Comparison of ENCODE assay signal across 24 cellular contexts in the genomic region with DNA sequence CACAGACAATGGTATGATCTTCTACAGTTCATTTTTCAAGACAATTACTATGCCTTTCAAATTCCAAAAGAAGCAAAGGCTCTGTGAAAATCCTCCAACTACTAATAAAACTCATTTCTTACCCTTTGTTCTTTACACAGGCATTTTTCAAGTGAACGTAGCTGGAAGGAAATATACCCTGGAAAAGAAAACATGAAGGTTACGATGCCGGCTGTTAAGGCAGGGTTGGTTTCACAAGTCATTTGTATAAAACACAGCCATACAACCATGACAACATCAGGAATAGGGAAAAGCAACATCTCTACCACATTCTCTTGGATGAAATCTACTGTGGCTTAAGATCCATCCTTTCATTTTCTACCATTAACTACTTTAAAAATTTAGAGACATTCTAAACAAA.
"Had no signal": no experiment of that assay in that cellular context is flagged by ENCODE, and none has a peak within 500 bp of the region (broad histone marks: within the 10 kb centered on the region; RNA-seq: fewer than 3 reads in every experiment).

No MANE protein-coding gene starts in this region.

- DNase-seq: activated CD4-positive, alpha-beta T cell treated with anti-CD3 and anti-CD28 coated beads, Interleukin-2, amount 10 ng/mL, durations not matched to agents 7 days and 5 days; activated CD4-positive, CD25-positive, alpha-beta regulatory T cell treated with anti-CD3 and anti-CD28 coated beads, Interleukin-2, amount 50 U/mL, for 72 hours; activated CD8-positive, alpha-beta T cell treated with anti-CD3 and anti-CD28 coated beads for 36 hours; activated gamma-delta T cell treated with Interleukin-2 at 50 U/mL for 16 hours; activated naive CD4-positive, alpha-beta T cell treated with anti-CD3 and anti-CD28 coated beads, Interleukin-2, amount 50 U/mL, for 16 hours; activated T-cell treated with anti-CD3 and anti-CD28 coated beads, Interleukin-2, amount 50 U/mL, for 4 hours; amniotic stem cell; effector memory CD8-positive, alpha-beta T cell; islet precursor cell; left cardiac atrium; mesendoderm; mucosa of descending colon; ovary; retina; sigmoid colon; small intestine; stimulated activated CD4-positive, alpha-beta T cell treated with anti-CD3 and anti-CD28 coated beads, Interleukin-1b, Interleukin-23, amount 100 ng/mL, for 48 hours; stimulated activated naive B cell treated with anti-CD40 and anti-IgM and Interleukin-4, amounts not matched to agents 10 μg/mL and 1 μg/mL and 100 μg/mL, for 72 hours; T-helper 2 cell had no signal

- H3K27ac Mint-ChIP-seq: activated CD4-positive, alpha-beta T cell treated with anti-CD3 and anti-CD28 coated beads, Interleukin-2, amount 10 ng/mL, durations not matched to agents 7 days and 5 days; activated CD8-positive, alpha-beta T cell treated with anti-CD3 and anti-CD28 coated beads for 36 hours; activated T-helper 17 cell treated with anti-CD3 and anti-CD28 coated beads, Interleukin-2, amount 50 U/mL, for 72 hours; effector memory CD8-positive, alpha-beta T cell; nephron; progenitor cell of endocrine pancreas; stimulated activated naive B cell treated with anti-CD40 and anti-IgM and Interleukin-4, amounts not matched to agents 10 μg/mL and 1 μg/mL and 100 μg/mL, for 72 hours had no signal

- H3K4me3 Mint-ChIP-seq: activated CD4-positive, alpha-beta T cell treated with anti-CD3 and anti-CD28 coated beads, Interleukin-2, amount 10 ng/mL, durations not matched to agents 7 days and 5 days; activated CD8-positive, alpha-beta T cell treated with anti-CD3 and anti-CD28 coated beads for 36 hours; activated T-cell treated with anti-CD3 and anti-CD28 coated beads, Interleukin-2, amount 50 U/mL, for 4 hours; activated T-helper 17 cell treated with anti-CD3 and anti-CD28 coated beads, Interleukin-2, amount 50 U/mL, for 72 hours; central memory CD8-positive, alpha-beta T cell; effector memory CD8-positive, alpha-beta T cell; nephron; stimulated activated naive B cell treated with anti-CD40 and anti-IgM and Interleukin-4, amounts not matched to agents 10 μg/mL and 1 μg/mL and 100 μg/mL, for 72 hours had no signal

- H3K9me3 Mint-ChIP-seq: activated CD4-positive, alpha-beta T cell treated with anti-CD3 and anti-CD28 coated beads, Interleukin-2, amount 10 ng/mL, durations not matched to agents 7 days and 5 days; activated CD8-positive, alpha-beta T cell treated with anti-CD3 and anti-CD28 coated beads for 36 hours; activated T-cell treated with anti-CD3 and anti-CD28 coated beads, Interleukin-2, amount 50 U/mL, for 4 hours; activated T-helper 17 cell treated with anti-CD3 and anti-CD28 coated beads, Interleukin-2, amount 50 U/mL, for 72 hours; central memory CD8-positive, alpha-beta T cell; effector memory CD8-positive, alpha-beta T cell; nephron; stimulated activated naive B cell treated with anti-CD40 and anti-IgM and Interleukin-4, amounts not matched to agents 10 μg/mL and 1 μg/mL and 100 μg/mL, for 72 hours had no signal

- H3K36me3 Mint-ChIP-seq: stimulated activated naive B cell treated with anti-CD40 and anti-IgM and Interleukin-4, amounts not matched to agents 10 μg/mL and 1 μg/mL and 100 μg/mL, for 72 hours had no signal

- ATAC-seq: activated CD8-positive, alpha-beta T cell treated with anti-CD3 and anti-CD28 coated beads for 36 hours; activated T-cell treated with anti-CD3 and anti-CD28 coated beads, Interleukin-2, amount 50 U/mL, for 4 hours; activated T-helper 17 cell treated with anti-CD3 and anti-CD28 coated beads, Interleukin-2, amount 50 U/mL, for 72 hours; effector memory CD8-positive, alpha-beta T cell; esophagus mucosa; left cardiac atrium; mucosa of descending colon; stimulated activated naive B cell treated with anti-CD40 and anti-IgM and Interleukin-4, amounts not matched to agents 10 μg/mL and 1 μg/mL and 100 μg/mL, for 72 hours had no signal

- H3K27me3 Mint-ChIP-seq: activated CD4-positive, alpha-beta T cell treated with anti-CD3 and anti-CD28 coated beads, Interleukin-2, amount 10 ng/mL, durations not matched to agents 7 days and 5 days; activated CD8-positive, alpha-beta T cell treated with anti-CD3 and anti-CD28 coated beads for 36 hours; central memory CD8-positive, alpha-beta T cell; effector memory CD8-positive, alpha-beta T cell; progenitor cell of endocrine pancreas had no signal

- H3K4me1 Mint-ChIP-seq: activated CD4-positive, alpha-beta T cell treated with anti-CD3 and anti-CD28 coated beads, Interleukin-2, amount 10 ng/mL, durations not matched to agents 7 days and 5 days; activated T-helper 17 cell treated with anti-CD3 and anti-CD28 coated beads, Interleukin-2, amount 50 U/mL, for 72 hours; central memory CD8-positive, alpha-beta T cell; nephron; stimulated activated naive B cell treated with anti-CD40 and anti-IgM and Interleukin-4, amounts not matched to agents 10 μg/mL and 1 μg/mL and 100 μg/mL, for 72 hours had no signal
